17 cellular contexts compared by ENCODE assay signal in the genomic region with DNA sequence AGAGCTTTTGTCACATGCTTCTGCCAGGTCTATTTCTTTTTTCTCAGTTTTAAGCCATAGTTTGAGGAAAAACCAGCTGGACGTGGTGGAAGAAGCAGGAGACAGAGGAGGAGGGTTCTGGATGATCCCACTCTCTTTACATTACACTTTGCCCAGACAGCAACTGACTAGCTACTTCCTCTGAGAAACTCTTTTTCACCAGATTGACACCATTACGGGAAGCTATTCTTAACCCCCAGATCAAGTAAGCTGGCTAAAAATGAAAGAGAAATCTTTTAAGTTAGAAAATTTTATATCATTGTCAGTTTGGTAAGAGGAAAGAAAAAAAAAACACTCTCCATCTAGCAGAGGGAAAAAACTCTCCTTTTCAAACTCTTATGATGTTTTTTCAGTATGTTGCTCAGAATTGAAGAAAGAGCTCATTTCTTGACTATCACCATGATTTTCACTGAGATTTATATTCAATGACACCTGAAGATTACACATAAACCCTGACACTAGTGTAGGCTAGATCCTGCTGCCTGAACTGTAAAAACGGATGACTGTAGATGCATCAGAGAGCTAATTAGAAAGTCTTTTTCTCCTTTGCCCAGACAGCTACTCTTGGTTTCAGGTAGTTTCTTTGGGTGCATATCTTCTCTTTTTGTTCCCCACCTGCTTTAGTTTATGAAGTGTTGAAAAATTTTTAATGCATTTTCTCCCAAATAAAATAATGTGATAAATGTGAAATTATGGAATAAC.
A peak's percentile ranks its signal among the peaks of the same experiment; 100 is the strongest.
DNase-seq lines count a peak whose midpoint lies in the region; ATAC-seq, FAIRE-seq and TF ChIP-seq lines count a peak whose summit lies in the region.
"Had no signal": no experiment of that assay in that cellular context is flagged by ENCODE, and none has a peak within 500 bp of the region (broad histone marks: within the 10 kb centered on the region; RNA-seq: fewer than 3 reads in every experiment).

No MANE protein-coding gene starts in this region.

- 19% methylated on average over 3 of the region's 3 CpGs for WGBS in GM12878 (ENCODE audit: insufficient coverage, insufficient replicate concordance, low lambda C conversion rate, missing lambda C conversion rate)
- WGBS in esophagus muscularis mucosa = 64% methylated on average over 3 of the region's 3 CpGs

- no TSS peak for BruUV-seq in GM12878 (replicated peaks; lab: Mats Ljungman, UMichigan)

- H3K4me3 ChIP-seq in GM12878 = no peak overlapping the region
- no peak overlapping the region for H3K4me3 ChIP-seq in esophagus muscularis mucosa
- H3K4me3 ChIP-seq in uterus = no peak overlapping the region

- intact Hi-C loops in GM12878 (cut with micrococcal nuclease; ENCODE audit: unreplicated experiment) (no loop called here), esophagus muscularis mucosa (cut with DNase I) (no loop called here), uterus (cut with DNase I; ENCODE audit: low total_unique reads) (no loop called here)
- intact Hi-C loops in activated T-helper 2 cell treated with anti-CD3 and anti-CD28 coated beads, Interferon-gamma antibody, Interleukin-2, Interleukin-4, amounts not matched to agents 10 μg/mL and 5 μg/mL and 100 μg/mL, durations not matched to agents 14 hours and 24 hours and 36 hours (cut with micrococcal nuclease) = no loop called here

- SMC1A ChIA-PET in GM12878 (lab: Charles Lee; ENCODE audit: uncharacterized antibody, unreplicated experiment) = interaction anchor here (1.0 to 2.8 kb wide), 5 partner anchors 8 to 961 kb away, joined by 3 to 15 read pairs (median 4); no protein-coding TSS in a partner anchor

- H3K27ac ChIP-seq in GM12878 (ENCODE audit: control insufficient read depth, insufficient read depth) (no peak overlapping the region), esophagus muscularis mucosa (replicated peaks in 1 of 4) (no peak overlapping the region), uterus (no peak overlapping the region)

- no peaks in the 10 kb centered on the region for H3K9me3 Mint-ChIP-seq in activated T-helper 2 cell treated with anti-CD3 and anti-CD28 coated beads, Interferon-gamma antibody, Interleukin-2, Interleukin-4, amounts not matched to agents 10 μg/mL and 5 μg/mL and 100 μg/mL, durations not matched to agents 14 hours and 24 hours and 36 hours
- H3K9me3 Mint-ChIP-seq: natural killer cell treated with Interleukin-12 subunit alpha and Interleukin-12 subunit beta and Interleukin-15 and Interleukin-18, amount 100 ng/mL, for 72 hours had no signal

- in situ Hi-C loops in GM12878 (cut with MboI) = no loop called here

- H3K36me3 ChIP-seq in GM12878 (ENCODE audit: control insufficient read depth in 2 of 2, insufficient read depth in 2 of 2, low read length in 1 of 2) (no peaks in the 10 kb centered on the region), esophagus muscularis mucosa (no peaks in the 10 kb centered on the region), uterus (no peaks in the 10 kb centered on the region)

- H3K36me3 Mint-ChIP-seq in activated T-helper 2 cell treated with anti-CD3 and anti-CD28 coated beads, Interferon-gamma antibody, Interleukin-2, Interleukin-4, amounts not matched to agents 10 μg/mL and 5 μg/mL and 100 μg/mL, durations not matched to agents 14 hours and 24 hours and 36 hours (ENCODE audit: low read depth) = no peaks in the 10 kb centered on the region
- H3K36me3 Mint-ChIP-seq: natural killer cell treated with Interleukin-12 subunit alpha and Interleukin-12 subunit beta and Interleukin-15 and Interleukin-18, amount 100 ng/mL, for 72 hours had no signal

- H3K79me2 ChIP-seq in GM12878 (ENCODE audit: control insufficient read depth, insufficient read depth, low read length) = no peaks in the 10 kb centered on the region

- no peaks in the 10 kb centered on the region for H3K4me1 Mint-ChIP-seq in activated T-helper 2 cell treated with anti-CD3 and anti-CD28 coated beads, Interferon-gamma antibody, Interleukin-2, Interleukin-4, amounts not matched to agents 10 μg/mL and 5 μg/mL and 100 μg/mL, durations not matched to agents 14 hours and 24 hours and 36 hours (ENCODE audit: low read depth)

- H3K9me3 ChIP-seq in GM12878 (replicated peaks; ENCODE audit: control insufficient read depth, insufficient read depth, low read length) (no peaks in the 10 kb centered on the region), esophagus muscularis mucosa (no peaks in the 10 kb centered on the region), uterus (no peaks in the 10 kb centered on the region)
- H3K9me3 ChIP-seq: Caco-2 had no signal

- no peak overlapping the region for H2AFZ ChIP-seq in GM12878 (ENCODE audit: control insufficient read depth, low read depth, low read length)

- RAD21 ChIA-PET in GM12878 (lab: Charles Lee; ENCODE audit: unreplicated experiment) = interaction anchor here (0.6 to 2.2 kb wide), 4 partner anchors 11 to 128 kb away, joined by 4 to 10 read pairs (median 6); no protein-coding TSS in a partner anchor

- H3K9ac ChIP-seq in GM12878 (ENCODE audit: control insufficient read depth, insufficient read depth, low read length) = no peak overlapping the region

- H3K27me3 Mint-ChIP-seq in activated T-helper 2 cell treated with anti-CD3 and anti-CD28 coated beads, Interferon-gamma antibody, Interleukin-2, Interleukin-4, amounts not matched to agents 10 μg/mL and 5 μg/mL and 100 μg/mL, durations not matched to agents 14 hours and 24 hours and 36 hours (ENCODE audit: low read depth) = no peaks in the 10 kb centered on the region
- H3K27me3 Mint-ChIP-seq: natural killer cell treated with Interleukin-12 subunit alpha and Interleukin-12 subunit beta and Interleukin-15 and Interleukin-18, amount 100 ng/mL, for 72 hours had no signal

- CTCF ChIA-PET in GM12878 (lab: Yijun Ruan, JAX) = interaction anchor here (0.8 to 2.3 kb wide), 5 partner anchors 11 to 146 kb away, joined by 3 to 10 read pairs (median 3); no protein-coding TSS in a partner anchor

- ATAC-seq in GM18870 (IDR thresholded peaks at IDR 0.05; ENCODE audit: unreplicated experiment) = peak; percentile 63
- ATAC-seq in GM21786 (IDR thresholded peaks at IDR 0.05; ENCODE audit: unreplicated experiment) = peak; percentile 74
- ATAC-seq in HG03439 (IDR thresholded peaks at IDR 0.05; ENCODE audit: unreplicated experiment) = peak; percentile 63
- peak; percentile 36 for ATAC-seq in GM12878
- ATAC-seq: natural killer cell treated with Interleukin-12 subunit alpha and Interleukin-12 subunit beta and Interleukin-15 and Interleukin-18, amount 100 ng/mL, for 72 hours had no signal

- no peaks in the 10 kb centered on the region for H4K20me1 ChIP-seq in GM12878 (ENCODE audit: control insufficient read depth, insufficient read depth)

- TF ChIP-seq POLR2A in GM12878 (IDR thresholded peaks at IDR 0.05; ENCODE audit: low read depth, low read length) (no peak), esophagus muscularis mucosa (IDR thresholded peaks at IDR 0.05; ENCODE audit: low read depth) (no peak), uterus (IDR thresholded peaks at IDR 0.05) (no peak)

- H3K27me3 ChIP-seq in GM12878 (replicated peaks in 1 of 2; ENCODE audit: control insufficient read depth in 2 of 2, insufficient read depth in 2 of 2, low read length in 1 of 2) = no peaks in the 10 kb centered on the region
- H3K27me3 ChIP-seq in esophagus muscularis mucosa = no peaks in the 10 kb centered on the region
- H3K27me3 ChIP-seq in uterus = no peaks in the 10 kb centered on the region

- no peak overlapping the region for H3K4me3 Mint-ChIP-seq in activated T-helper 2 cell treated with anti-CD3 and anti-CD28 coated beads, Interferon-gamma antibody, Interleukin-2, Interleukin-4, amounts not matched to agents 10 μg/mL and 5 μg/mL and 100 μg/mL, durations not matched to agents 14 hours and 24 hours and 36 hours (ENCODE audit: low read depth)
- H3K4me3 Mint-ChIP-seq: natural killer cell treated with Interleukin-12 subunit alpha and Interleukin-12 subunit beta and Interleukin-15 and Interleukin-18, amount 100 ng/mL, for 72 hours had no signal

- no peak for TF ChIP-seq EP300 in GM12878 (IDR thresholded peaks at IDR 0.05; ENCODE audit: borderline replicate concordance in 1 of 2, control insufficient read depth in 1 of 2, low read depth in 2 of 2, low read length in 2 of 2)
- TF ChIP-seq EP300 in esophagus muscularis mucosa (IDR thresholded peaks at IDR 0.05) = no peak

- H3K4me1 ChIP-seq in GM12878 (ENCODE audit: control insufficient read depth, insufficient read depth, low read length) (no peaks in the 10 kb centered on the region), esophagus muscularis mucosa (peaks cover 0 to 10% (median 3%) of the 10 kb centered on the region in 4 donors), uterus (no peaks in the 10 kb centered on the region)

- peak; percentile 41 for FAIRE-seq in GM12878 (lab: Jason Lieb, UNC)
- FAIRE-seq: colon, GM18507 had no signal

- no peak overlapping the region for H3K4me2 ChIP-seq in GM12878 (ENCODE audit: control insufficient read depth, insufficient read depth)

- no peak for DNase-seq in GM12878 (ENCODE audit: low read depth, low spot score)
- no peak for DNase-seq in esophagus muscularis mucosa (ENCODE audit: extremely low spot score)
- DNase-seq in stimulated activated CD4-positive, alpha-beta T cell treated with anti-CD3 and anti-CD28 coated beads, Interleukin-2, amount 100 ng/mL, for 48 hours = no peak
- DNase-seq in uterus = no peak
- DNase-seq in activated T-helper 2 cell treated with anti-CD3 and anti-CD28 coated beads, Interferon-gamma antibody, Interleukin-2, Interleukin-4, amounts not matched to agents 10 μg/mL and 5 μg/mL and 100 μg/mL, durations not matched to agents 14 hours and 24 hours and 36 hours (ENCODE audit: low spot score) = no peak
- DNase-seq: activated gamma-delta T cell, aorta, Caco-2, NCI-H1048, NCI-H2107, NCI-H82 had no signal

- TF ChIP-seq CTCF in GM12878 (IDR thresholded peaks at IDR 0.05 in 2 of 3, conservative IDR thresholded peaks at IDR 0.05 in 1 of 3; ENCODE audit: control insufficient read depth in 2 of 3, extremely low read depth in 1 of 3, insufficient read depth in 1 of 3, low read depth in 3 of 3, low read length in 3 of 3) (no peak), esophagus muscularis mucosa (IDR thresholded peaks at IDR 0.05) (no peak), uterus (IDR thresholded peaks at IDR 0.05) (no peak)

- no peak for TF ChIP-seq RAD21 in GM12878 (IDR thresholded peaks at IDR 0.05; ENCODE audit: insufficient read depth, low read depth, low read length)

- H3K27ac Mint-ChIP-seq in activated T-helper 2 cell treated with anti-CD3 and anti-CD28 coated beads, Interferon-gamma antibody, Interleukin-2, Interleukin-4, amounts not matched to agents 10 μg/mL and 5 μg/mL and 100 μg/mL, durations not matched to agents 14 hours and 24 hours and 36 hours = no peak overlapping the region
- H3K27ac Mint-ChIP-seq: natural killer cell treated with Interleukin-12 subunit alpha and Interleukin-12 subunit beta and Interleukin-15 and Interleukin-18, amount 100 ng/mL, for 72 hours had no signal

- POLR2A ChIA-PET in GM12878 (lab: Charles Lee) = interaction anchor here (1.0 kb wide), 1 partner anchor 21 kb away, joined by 3 read pairs; no protein-coding TSS in a partner anchor
